Comparison of ENCODE assay signal across 1 cellular context in the genomic region with DNA sequence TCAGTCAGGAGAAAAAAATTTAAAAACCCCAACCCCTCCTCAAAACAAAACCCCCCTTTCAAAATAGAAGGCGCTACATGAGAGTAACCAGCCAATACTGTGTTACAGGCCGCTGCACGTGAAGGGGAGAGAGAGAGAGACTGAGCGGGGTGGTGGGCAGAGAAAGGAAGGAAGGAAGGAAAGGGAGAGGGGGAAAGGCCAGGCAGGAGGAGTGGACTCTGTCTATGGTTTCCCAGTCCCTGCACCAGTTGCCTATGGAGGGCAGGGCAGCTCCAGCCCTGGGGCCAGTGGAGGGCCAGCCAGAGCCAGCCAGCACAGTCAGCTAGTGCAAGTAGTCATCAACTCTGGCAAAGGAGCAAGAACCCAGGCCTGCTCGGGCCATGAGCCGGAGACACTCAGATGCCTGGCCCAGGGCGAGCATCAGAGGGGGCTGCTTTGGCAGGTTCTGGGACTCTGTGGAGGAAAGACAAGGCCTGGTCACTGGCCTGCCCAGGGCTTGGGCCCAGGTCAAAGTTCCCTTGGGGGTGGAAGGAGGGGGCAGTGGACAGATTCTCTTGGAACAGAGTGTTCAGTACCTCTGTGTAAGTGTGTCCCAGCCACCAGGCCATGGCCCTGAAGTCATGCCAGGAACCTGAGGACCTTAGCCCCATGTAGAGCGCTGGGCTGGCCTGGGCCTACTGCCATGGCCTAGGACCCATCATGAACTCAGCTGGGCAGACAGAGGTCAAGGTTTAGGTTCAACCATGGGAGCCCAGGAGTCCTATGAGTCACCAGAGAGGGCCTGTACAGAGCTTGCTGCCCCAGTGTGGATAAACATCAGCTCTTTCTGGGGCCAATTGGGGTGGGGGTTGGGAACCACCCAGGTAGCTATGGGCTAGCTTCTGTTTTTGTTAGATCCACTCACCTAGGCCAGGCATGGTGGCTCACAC.
TF ChIP-seq lines count a peak whose summit lies in the region.

No MANE protein-coding gene starts in this region.

TF ChIP-seq in HepG2, 621 proteins besides CTCF, POLR2A, EP300 and RAD21 (continued from another document and continues in another):
- TF ChIP-seq, protein P1, sequence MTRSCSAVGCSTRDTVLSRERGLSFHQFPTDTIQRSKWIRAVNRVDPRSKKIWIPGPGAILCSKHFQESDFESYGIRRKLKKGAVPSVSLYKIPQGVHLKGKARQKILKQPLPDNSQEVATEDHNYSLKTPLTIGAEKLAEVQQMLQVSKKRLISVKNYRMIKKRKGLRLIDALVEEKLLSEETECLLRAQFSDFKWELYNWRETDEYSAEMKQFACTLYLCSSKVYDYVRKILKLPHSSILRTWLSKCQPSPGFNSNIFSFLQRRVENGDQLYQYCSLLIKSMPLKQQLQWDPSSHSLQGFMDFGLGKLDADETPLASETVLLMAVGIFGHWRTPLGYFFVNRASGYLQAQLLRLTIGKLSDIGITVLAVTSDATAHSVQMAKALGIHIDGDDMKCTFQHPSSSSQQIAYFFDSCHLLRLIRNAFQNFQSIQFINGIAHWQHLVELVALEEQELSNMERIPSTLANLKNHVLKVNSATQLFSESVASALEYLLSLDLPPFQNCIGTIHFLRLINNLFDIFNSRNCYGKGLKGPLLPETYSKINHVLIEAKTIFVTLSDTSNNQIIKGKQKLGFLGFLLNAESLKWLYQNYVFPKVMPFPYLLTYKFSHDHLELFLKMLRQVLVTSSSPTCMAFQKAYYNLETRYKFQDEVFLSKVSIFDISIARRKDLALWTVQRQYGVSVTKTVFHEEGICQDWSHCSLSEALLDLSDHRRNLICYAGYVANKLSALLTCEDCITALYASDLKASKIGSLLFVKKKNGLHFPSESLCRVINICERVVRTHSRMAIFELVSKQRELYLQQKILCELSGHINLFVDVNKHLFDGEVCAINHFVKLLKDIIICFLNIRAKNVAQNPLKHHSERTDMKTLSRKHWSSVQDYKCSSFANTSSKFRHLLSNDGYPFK (CRISPR knock-in tag; IDR thresholded peaks at IDR 0.05; ENCODE audit: borderline replicate concordance): 0 out of 2 replicates have a peak, but pooled peaks have one; percentile 33
- TF ChIP-seq ZNF296 (CRISPR knock-in tag; conservative IDR thresholded peaks at IDR 0.05) (no peak), JUN (CRISPR knock-in tag; IDR thresholded peaks at IDR 0.05) (peak; percentile 79; the same call in 1 of the 2 replicates), SP2 (CRISPR knock-in tag; IDR thresholded peaks at IDR 0.05) (peak; percentile 7; the same call in 1 of the 2 replicates), CBX2 (IDR thresholded peaks at IDR 0.05; ENCODE audit: low read depth, low read length) (no peak), CBX2 (CRISPR knock-in tag; IDR thresholded peaks at IDR 0.05; ENCODE audit: low read depth) (no peak), HMGA1 (CRISPR knock-in tag; conservative IDR thresholded peaks at IDR 0.05) (no peak), ZNF563 (CRISPR knock-in tag; IDR thresholded peaks at IDR 0.05) (peak; percentile 44; the same call in 1 of the 2 replicates), TSC22D2 (CRISPR knock-in tag; IDR thresholded peaks at IDR 0.05; ENCODE audit: borderline replicate concordance) (no peak), ZNF343 (CRISPR knock-in tag; IDR thresholded peaks at IDR 0.05) (no peak), ZFP62 (CRISPR knock-in tag; IDR thresholded peaks at IDR 0.05) (no peak), ZNF644 (CRISPR knock-in tag; IDR thresholded peaks at IDR 0.05; ENCODE audit: low read depth) (peak; percentile 87), KLF6 (CRISPR knock-in tag; IDR thresholded peaks at IDR 0.05) (no peak), ZFAT (CRISPR knock-in tag; conservative IDR thresholded peaks at IDR 0.05) (no peak), ZNF562 (CRISPR knock-in tag; IDR thresholded peaks at IDR 0.05; ENCODE audit: borderline replicate concordance) (no peak), ATM (IDR thresholded peaks at IDR 0.05; ENCODE audit: borderline replicate concordance) (no peak), HNF4G (IDR thresholded peaks at IDR 0.05; ENCODE audit: borderline replicate concordance, low read depth, low read length) (peak; percentile 77), HNF4G (CRISPR knock-in tag; IDR thresholded peaks at IDR 0.05; ENCODE audit: borderline replicate concordance, low read depth) (peak; percentile 78; the same call in 1 of the 2 replicates), RXRB (CRISPR knock-in tag; IDR thresholded peaks at IDR 0.05; ENCODE audit: borderline replicate concordance) (peak; percentile 89), ZNF589 (CRISPR knock-in tag; conservative IDR thresholded peaks at IDR 0.05) (no peak), ZNF678 (CRISPR knock-in tag; IDR thresholded peaks at IDR 0.05) (no peak), NAIF1 (CRISPR knock-in tag; IDR thresholded peaks at IDR 0.05; ENCODE audit: borderline replicate concordance) (no peak), MED1 (CRISPR knock-in tag; IDR thresholded peaks at IDR 0.05) (peak; percentile 83), SRF (IDR thresholded peaks at IDR 0.05; ENCODE audit: low read depth, low read length) (no peak), ADNP (CRISPR knock-in tag; IDR thresholded peaks at IDR 0.05) (no peak), ZNF484 (CRISPR knock-in tag; IDR thresholded peaks at IDR 0.05; ENCODE audit: borderline replicate concordance, low read depth) (no peak), AGO2 (optimal IDR thresholded peaks at IDR 0.05; ENCODE audit: low read depth, low read length) (peak; percentile 30), ZNF720 (CRISPR knock-in tag; IDR thresholded peaks at IDR 0.05) (no peak)
- TF ChIP-seq, protein P2, sequence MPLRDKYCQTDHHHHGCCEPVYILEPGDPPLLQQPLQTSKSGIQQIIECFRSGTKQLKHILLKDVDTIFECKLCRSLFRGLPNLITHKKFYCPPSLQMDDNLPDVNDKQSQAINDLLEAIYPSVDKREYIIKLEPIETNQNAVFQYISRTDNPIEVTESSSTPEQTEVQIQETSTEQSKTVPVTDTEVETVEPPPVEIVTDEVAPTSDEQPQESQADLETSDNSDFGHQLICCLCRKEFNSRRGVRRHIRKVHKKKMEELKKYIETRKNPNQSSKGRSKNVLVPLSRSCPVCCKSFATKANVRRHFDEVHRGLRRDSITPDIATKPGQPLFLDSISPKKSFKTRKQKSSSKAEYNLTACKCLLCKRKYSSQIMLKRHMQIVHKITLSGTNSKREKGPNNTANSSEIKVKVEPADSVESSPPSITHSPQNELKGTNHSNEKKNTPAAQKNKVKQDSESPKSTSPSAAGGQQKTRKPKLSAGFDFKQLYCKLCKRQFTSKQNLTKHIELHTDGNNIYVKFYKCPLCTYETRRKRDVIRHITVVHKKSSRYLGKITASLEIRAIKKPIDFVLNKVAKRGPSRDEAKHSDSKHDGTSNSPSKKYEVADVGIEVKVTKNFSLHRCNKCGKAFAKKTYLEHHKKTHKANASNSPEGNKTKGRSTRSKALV (CRISPR knock-in tag; IDR thresholded peaks at IDR 0.05): no peak
- TF ChIP-seq, protein P3, sequence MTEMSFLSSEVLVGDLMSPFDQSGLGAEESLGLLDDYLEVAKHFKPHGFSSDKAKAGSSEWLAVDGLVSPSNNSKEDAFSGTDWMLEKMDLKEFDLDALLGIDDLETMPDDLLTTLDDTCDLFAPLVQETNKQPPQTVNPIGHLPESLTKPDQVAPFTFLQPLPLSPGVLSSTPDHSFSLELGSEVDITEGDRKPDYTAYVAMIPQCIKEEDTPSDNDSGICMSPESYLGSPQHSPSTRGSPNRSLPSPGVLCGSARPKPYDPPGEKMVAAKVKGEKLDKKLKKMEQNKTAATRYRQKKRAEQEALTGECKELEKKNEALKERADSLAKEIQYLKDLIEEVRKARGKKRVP (CRISPR knock-in tag; IDR thresholded peaks at IDR 0.05): no peak
- TF ChIP-seq, protein P4, sequence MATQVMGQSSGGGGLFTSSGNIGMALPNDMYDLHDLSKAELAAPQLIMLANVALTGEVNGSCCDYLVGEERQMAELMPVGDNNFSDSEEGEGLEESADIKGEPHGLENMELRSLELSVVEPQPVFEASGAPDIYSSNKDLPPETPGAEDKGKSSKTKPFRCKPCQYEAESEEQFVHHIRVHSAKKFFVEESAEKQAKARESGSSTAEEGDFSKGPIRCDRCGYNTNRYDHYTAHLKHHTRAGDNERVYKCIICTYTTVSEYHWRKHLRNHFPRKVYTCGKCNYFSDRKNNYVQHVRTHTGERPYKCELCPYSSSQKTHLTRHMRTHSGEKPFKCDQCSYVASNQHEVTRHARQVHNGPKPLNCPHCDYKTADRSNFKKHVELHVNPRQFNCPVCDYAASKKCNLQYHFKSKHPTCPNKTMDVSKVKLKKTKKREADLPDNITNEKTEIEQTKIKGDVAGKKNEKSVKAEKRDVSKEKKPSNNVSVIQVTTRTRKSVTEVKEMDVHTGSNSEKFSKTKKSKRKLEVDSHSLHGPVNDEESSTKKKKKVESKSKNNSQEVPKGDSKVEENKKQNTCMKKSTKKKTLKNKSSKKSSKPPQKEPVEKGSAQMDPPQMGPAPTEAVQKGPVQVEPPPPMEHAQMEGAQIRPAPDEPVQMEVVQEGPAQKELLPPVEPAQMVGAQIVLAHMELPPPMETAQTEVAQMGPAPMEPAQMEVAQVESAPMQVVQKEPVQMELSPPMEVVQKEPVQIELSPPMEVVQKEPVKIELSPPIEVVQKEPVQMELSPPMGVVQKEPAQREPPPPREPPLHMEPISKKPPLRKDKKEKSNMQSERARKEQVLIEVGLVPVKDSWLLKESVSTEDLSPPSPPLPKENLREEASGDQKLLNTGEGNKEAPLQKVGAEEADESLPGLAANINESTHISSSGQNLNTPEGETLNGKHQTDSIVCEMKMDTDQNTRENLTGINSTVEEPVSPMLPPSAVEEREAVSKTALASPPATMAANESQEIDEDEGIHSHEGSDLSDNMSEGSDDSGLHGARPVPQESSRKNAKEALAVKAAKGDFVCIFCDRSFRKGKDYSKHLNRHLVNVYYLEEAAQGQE (IDR thresholded peaks at IDR 0.05; ENCODE audit: borderline replicate concordance in 1 of 2, low read depth in 1 of 2, low read length in 2 of 2): no peak
- TF ChIP-seq, protein P5, sequence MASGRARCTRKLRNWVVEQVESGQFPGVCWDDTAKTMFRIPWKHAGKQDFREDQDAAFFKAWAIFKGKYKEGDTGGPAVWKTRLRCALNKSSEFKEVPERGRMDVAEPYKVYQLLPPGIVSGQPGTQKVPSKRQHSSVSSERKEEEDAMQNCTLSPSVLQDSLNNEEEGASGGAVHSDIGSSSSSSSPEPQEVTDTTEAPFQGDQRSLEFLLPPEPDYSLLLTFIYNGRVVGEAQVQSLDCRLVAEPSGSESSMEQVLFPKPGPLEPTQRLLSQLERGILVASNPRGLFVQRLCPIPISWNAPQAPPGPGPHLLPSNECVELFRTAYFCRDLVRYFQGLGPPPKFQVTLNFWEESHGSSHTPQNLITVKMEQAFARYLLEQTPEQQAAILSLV (CRISPR knock-in tag; IDR thresholded peaks at IDR 0.05; ENCODE audit: borderline replicate concordance): no peak
- TF ChIP-seq, protein P6, sequence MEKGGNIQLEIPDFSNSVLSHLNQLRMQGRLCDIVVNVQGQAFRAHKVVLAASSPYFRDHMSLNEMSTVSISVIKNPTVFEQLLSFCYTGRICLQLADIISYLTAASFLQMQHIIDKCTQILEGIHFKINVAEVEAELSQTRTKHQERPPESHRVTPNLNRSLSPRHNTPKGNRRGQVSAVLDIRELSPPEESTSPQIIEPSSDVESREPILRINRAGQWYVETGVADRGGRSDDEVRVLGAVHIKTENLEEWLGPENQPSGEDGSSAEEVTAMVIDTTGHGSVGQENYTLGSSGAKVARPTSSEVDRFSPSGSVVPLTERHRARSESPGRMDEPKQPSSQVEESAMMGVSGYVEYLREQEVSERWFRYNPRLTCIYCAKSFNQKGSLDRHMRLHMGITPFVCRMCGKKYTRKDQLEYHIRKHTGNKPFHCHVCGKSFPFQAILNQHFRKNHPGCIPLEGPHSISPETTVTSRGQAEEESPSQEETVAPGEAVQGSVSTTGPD (CRISPR knock-in tag; IDR thresholded peaks at IDR 0.05): no peak; the same call in 1 of the 2 replicates
- TF ChIP-seq, protein P7, sequence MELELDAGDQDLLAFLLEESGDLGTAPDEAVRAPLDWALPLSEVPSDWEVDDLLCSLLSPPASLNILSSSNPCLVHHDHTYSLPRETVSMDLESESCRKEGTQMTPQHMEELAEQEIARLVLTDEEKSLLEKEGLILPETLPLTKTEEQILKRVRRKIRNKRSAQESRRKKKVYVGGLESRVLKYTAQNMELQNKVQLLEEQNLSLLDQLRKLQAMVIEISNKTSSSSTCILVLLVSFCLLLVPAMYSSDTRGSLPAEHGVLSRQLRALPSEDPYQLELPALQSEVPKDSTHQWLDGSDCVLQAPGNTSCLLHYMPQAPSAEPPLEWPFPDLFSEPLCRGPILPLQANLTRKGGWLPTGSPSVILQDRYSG (CRISPR knock-in tag; IDR thresholded peaks at IDR 0.05): no peak
